28 cellular contexts compared by ENCODE assay signal in the genomic region with DNA sequence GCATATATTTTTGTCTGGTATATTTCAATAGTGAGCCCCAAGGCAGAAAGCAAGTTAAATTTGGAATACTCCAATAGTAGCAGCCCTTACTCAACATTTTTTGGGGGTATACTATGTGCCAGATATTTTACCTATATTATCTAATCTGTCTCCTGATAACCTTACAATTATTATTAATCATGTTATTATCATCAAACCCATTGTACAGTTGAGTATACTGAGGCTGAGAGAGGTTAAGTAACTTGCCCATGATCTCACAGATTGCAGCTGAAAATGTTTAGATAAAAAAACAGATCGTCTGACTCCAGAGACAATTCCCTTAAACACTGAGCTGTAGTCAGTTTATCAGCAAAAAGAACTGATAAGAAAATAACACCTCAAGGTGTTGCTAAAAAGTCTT.
"Had no signal": no experiment of that assay in that cellular context is flagged by ENCODE, and none has a peak within 500 bp of the region (broad histone marks: within the 10 kb centered on the region; RNA-seq: fewer than 3 reads in every experiment).

No MANE protein-coding gene starts in this region.

- H3K9me3 Mint-ChIP-seq: dendritic cell treated with granulocyte-macrophage colony-stimulating factor and Interleukin-4, amounts not matched to agents 40 ng/mL and 50 ng/mL, for 4 days; effector memory CD8-positive, alpha-beta T cell; endodermal cell had no signal

- H3K9me3 ChIP-seq: colonic mucosa, esophagus muscularis mucosa, esophagus squamous epithelium, gastrocnemius medialis, gastroesophageal sphincter, heart left ventricle, heart right ventricle had no signal

- H3K36me3 ChIP-seq: colonic mucosa, esophagus muscularis mucosa, esophagus squamous epithelium, gastrocnemius medialis, gastroesophageal sphincter, heart left ventricle, heart right ventricle had no signal

- DNase-seq: colonic mucosa; cortex of kidney; dermis blood vessel endothelial cell; dorsolateral prefrontal cortex; effector CD4-positive, alpha-beta T cell; effector CD8-positive, alpha-beta T cell; effector memory CD4-positive, alpha-beta T cell; effector memory CD8-positive, alpha-beta T cell; endodermal cell; erythroblast; esophagus squamous epithelium; foreskin fibroblast; foreskin keratinocyte; foreskin melanocyte; gastrocnemius medialis; glutamatergic neuron; head of caudate nucleus; heart left ventricle; heart right ventricle had no signal

- H3K4me3 ChIP-seq: colonic mucosa, coronary artery, dorsolateral prefrontal cortex, esophagus muscularis mucosa, esophagus squamous epithelium, gastrocnemius medialis, gastroesophageal sphincter, heart left ventricle, heart right ventricle had no signal

- ATAC-seq: effector memory CD8-positive, alpha-beta T cell; esophagus mucosa; foreskin keratinocyte; gastrocnemius medialis; gastroesophageal sphincter; heart left ventricle; heart right ventricle had no signal

- H3K4me1 ChIP-seq: colonic mucosa, esophagus squamous epithelium, foreskin keratinocyte had no signal

- FAIRE-seq: endometrium, endothelial cell of umbilical vein, frontal cortex had no signal

- H3K4me3 Mint-ChIP-seq: dendritic cell treated with granulocyte-macrophage colony-stimulating factor and Interleukin-4, amounts not matched to agents 40 ng/mL and 50 ng/mL, for 4 days; effector memory CD8-positive, alpha-beta T cell; endodermal cell had no signal

- H3K27me3 Mint-ChIP-seq: dendritic cell treated with granulocyte-macrophage colony-stimulating factor and Interleukin-4, amounts not matched to agents 40 ng/mL and 50 ng/mL, for 4 days had no signal

- H3K27ac Mint-ChIP-seq: dendritic cell treated with granulocyte-macrophage colony-stimulating factor and Interleukin-4, amounts not matched to agents 40 ng/mL and 50 ng/mL, for 4 days; effector memory CD8-positive, alpha-beta T cell; endodermal cell had no signal

- H3K27me3 ChIP-seq: colonic mucosa, esophagus muscularis mucosa, esophagus squamous epithelium, foreskin keratinocyte, gastroesophageal sphincter had no signal

- H3K27ac ChIP-seq: colonic mucosa, coronary artery, epithelial cell of prostate, esophagus muscularis mucosa, esophagus squamous epithelium, foreskin keratinocyte, gastrocnemius medialis, gastroesophageal sphincter, heart left ventricle, heart right ventricle had no signal
